ENCODE assay signal across 31 cellular contexts in the genomic region with DNA sequence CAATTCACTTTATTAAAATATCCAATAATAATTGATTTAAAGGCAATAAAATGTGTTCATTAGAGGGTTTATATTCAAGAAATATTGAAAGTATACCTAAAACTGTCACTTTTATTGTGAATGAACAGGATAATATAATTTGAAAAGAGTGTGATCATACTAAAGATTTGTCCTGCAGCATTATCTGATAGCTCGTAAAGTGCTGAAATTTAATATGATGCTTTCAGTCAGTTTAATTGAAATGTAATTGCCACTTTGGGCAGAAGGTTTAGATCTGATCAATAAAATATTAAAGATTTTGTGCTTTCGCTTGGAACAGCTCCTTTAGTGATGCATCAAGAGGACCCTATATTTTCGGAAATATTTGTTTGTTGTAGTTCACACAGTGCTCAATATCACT.
"Had no signal": no experiment of that assay in that cellular context is flagged by ENCODE, and none has a peak within 500 bp of the region (broad histone marks: within the 10 kb centered on the region; RNA-seq: fewer than 3 reads in every experiment).

No MANE protein-coding gene starts in this region.

- H3K27me3 ChIP-seq: adrenal gland, ascending aorta, body of pancreas, brain microvascular endothelial cell, breast epithelium, cardiac muscle cell had no signal

- DNase-seq: activated effector memory CD4-positive, alpha-beta T cell treated with anti-CD3 and anti-CD28 coated beads, Interleukin-2, amount 50 U/mL, for 16 hours; activated effector memory CD4-positive, alpha-beta T cell treated with Interleukin-2 at 50 U/mL for 16 hours; activated gamma-delta T cell; activated gamma-delta T cell treated with Interleukin-2 at 50 U/mL for 16 hours; activated naive CD4-positive, alpha-beta T cell; activated naive CD4-positive, alpha-beta T cell treated with anti-CD3 and anti-CD28 coated beads for 36 hours; activated naive CD4-positive, alpha-beta T cell treated with anti-CD3 and anti-CD28 coated beads, Interleukin-2, amount 10 ng/mL, durations not matched to agents 7 days and 5 days; activated naive CD4-positive, alpha-beta T cell treated with anti-CD3 and anti-CD28 coated beads, Interleukin-2, amount 50 U/mL, for 16 hours; activated naive CD4-positive, alpha-beta T cell treated with Interleukin-2 at 50 U/mL for 16 hours; activated naive CD8-positive, alpha-beta T cell treated with anti-CD3 and anti-CD28 coated beads for 36 hours; activated naive CD8-positive, alpha-beta T cell treated with anti-CD3 and anti-CD28 coated beads, Interleukin-2, amount 10 ng/mL, durations not matched to agents 7 days and 5 days; activated naive CD8-positive, alpha-beta T cell treated with anti-CD3 and anti-CD28 coated beads, Interleukin-2, amount 50 U/mL, for 24 hours; activated T-cell treated with anti-CD3 and anti-CD28 coated beads, Interleukin-2, amount 50 U/mL, for 24 hours; activated T-cell treated with anti-CD3 and anti-CD28 coated beads, Interleukin-2, amount 50 U/mL, for 4 hours; activated T-cell treated with anti-CD3 and anti-CD28 coated beads, Interleukin-2, amount 50 U/mL, for 48 hours; activated T-cell treated with anti-CD3 and anti-CD28 coated beads, Interleukin-2, amount 50 U/mL, for 72 hours; adrenal gland; amniotic stem cell; amygdala; anterior cingulate cortex; aorta; body of pancreas; brain microvascular endothelial cell; caudate nucleus; central memory CD4-positive, alpha-beta T cell; cerebellar nuclear complex had no signal

- H3K9me3 ChIP-seq: adrenal gland, ascending aorta had no signal

- H3K4me3 ChIP-seq: adrenal gland, ascending aorta, body of pancreas, breast epithelium, cardiac muscle cell had no signal

- H3K36me3 ChIP-seq: adrenal gland, ascending aorta, brain microvascular endothelial cell, breast epithelium, cardiac muscle cell had no signal

- ATAC-seq: activated naive CD4-positive, alpha-beta T cell treated with anti-CD3 and anti-CD28 coated beads, Interleukin-2, amount 50 U/mL, for 72 hours; activated naive CD8-positive, alpha-beta T cell treated with anti-CD3 and anti-CD28 coated beads, Interleukin-2, amount 50 U/mL, for 24 hours; activated T-cell treated with anti-CD3 and anti-CD28 coated beads, Interleukin-2, amount 50 U/mL, for 4 hours; activated T-cell treated with anti-CD3 and anti-CD28 coated beads, Interleukin-2, amount 50 U/mL, for 72 hours; activated T-helper 17 cell treated with anti-CD3 and anti-CD28 coated beads, Interleukin-2, amount 50 U/mL, for 72 hours; body of pancreas had no signal

- H3K27ac ChIP-seq: adrenal gland, ascending aorta, body of pancreas, brain microvascular endothelial cell, breast epithelium, cardiac muscle cell had no signal

- H3K4me1 ChIP-seq: adrenal gland, ascending aorta, body of pancreas, breast epithelium had no signal
